ENCODE assay signal across 8 cellular contexts in the genomic region with DNA sequence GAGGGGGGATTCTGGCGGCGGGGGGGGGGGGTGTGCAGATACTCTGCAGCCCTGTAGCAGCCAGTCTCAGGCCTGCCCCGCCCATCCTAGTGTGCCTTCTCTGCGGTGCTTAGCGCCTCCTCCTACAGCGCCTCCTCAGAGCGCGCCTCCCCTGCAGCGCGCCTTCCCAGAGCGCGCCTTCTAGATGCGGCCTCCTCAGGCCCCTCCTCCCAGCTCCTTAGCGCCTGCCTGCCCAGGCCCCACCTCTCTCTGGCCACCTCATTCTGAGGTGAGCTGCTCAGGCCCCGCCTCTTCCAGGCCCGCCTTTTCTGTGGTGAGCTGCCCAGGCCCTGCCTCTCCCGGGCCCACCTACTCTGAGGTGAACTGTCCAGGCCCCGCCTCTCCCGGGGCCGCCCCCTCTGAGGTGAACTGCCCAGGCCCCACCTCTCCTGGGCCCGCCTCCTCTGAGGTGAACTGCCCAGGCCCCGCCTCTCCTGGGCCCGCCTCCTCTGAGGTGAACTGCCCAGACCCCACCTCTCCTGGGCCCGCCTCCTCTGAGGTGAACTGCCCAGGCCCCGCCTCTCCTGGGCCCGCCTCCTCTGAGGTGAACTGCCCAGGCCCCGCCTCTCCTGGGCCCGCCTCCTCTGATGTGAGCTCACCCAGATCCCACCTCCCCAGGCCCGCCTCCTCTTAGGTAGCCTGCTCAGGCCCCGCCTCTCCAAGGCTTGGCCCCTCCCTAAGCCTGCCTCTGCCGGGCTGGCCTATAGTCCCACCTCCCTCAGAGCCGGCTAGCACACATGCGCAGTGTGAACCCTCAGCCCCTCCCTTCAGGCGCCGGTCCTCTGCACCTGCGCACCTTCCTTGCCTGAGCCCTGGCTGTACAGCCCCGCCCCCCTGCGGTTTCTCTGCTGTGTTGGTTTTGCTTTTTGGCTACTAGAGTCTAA. TPM values are rescaled to one million over a fixed set of nuclear protein-coding genes. Genes with fewer than 3 reads are reported as not detected.
A peak's percentile ranks its signal among the peaks of the same experiment; 100 is the strongest.
DNase-seq lines count a peak whose midpoint lies in the region; ATAC-seq, FAIRE-seq and TF ChIP-seq lines count a peak whose summit lies in the region.

No MANE protein-coding gene starts in this region.

- no peak overlapping the region for H3K56ac ChIP-seq in H1 (replicated peaks; ENCODE audit: insufficient read length, low read depth, low read length)

- H4K8ac ChIP-seq in H1 (ENCODE audit: extremely low read depth, insufficient read depth, low read length) = no peak overlapping the region

- peaks cover 19 to 21% of the 10 kb centered on the region in 2 donors for H3K27me3 Mint-ChIP-seq in CD8-positive, alpha-beta memory T cell

- H2BK5ac ChIP-seq in H1 (ENCODE audit: low read depth, low read length) = no peak overlapping the region

- H2BK15ac ChIP-seq in H1 (ENCODE audit: low read length) = no peak overlapping the region

- no peak overlapping the region for H3K9ac ChIP-seq in H1 (replicated peaks in 1 of 4; ENCODE audit: extremely low read depth in 1 of 4, low read depth in 3 of 4, low read length in 3 of 4)

- POLR2A ChIA-PET in CD8-positive, alpha-beta memory T cell (lab: Charles Lee) = no interaction called here
- POLR2A ChIA-PET in H1 (lab: Charles Lee; ENCODE audit: partially characterized antibody) = interaction anchor here (0.7 to 2.8 kb wide), 3 partner anchors 10 to 253 kb away, joined by 3 to 8 read pairs (median 3); no protein-coding TSS in a partner anchor

- H3K9me3 ChIP-seq in CD8-positive, alpha-beta memory T cell (ENCODE audit: low read length) = no peaks in the 10 kb centered on the region
- H3K9me3 ChIP-seq in H1 (ENCODE audit: insufficient read depth in 2 of 2, low read depth in 1 of 2, low read length in 1 of 2) = peaks cover 5 to 27% of the 10 kb centered on the region in 2 experiments; a peak in 3 of 4 replicates

- WGBS in H1 (ENCODE audit: extremely low coverage in 1 of 2, insufficient coverage in 1 of 2, insufficient read length in 1 of 2, insufficient replicate concordance in 2 of 2, low coverage in 1 of 2, low lambda C conversion rate in 2 of 2, missing lambda C conversion rate in 1 of 2), 2 experiments = 55% methylated on average over 26 of the region's 38 CpGs; no CpG with 5 or more reads in 1 of the 2 experiments

- H3K23ac ChIP-seq in H1 (ENCODE audit: insufficient read length) = no peak overlapping the region

- H3K4ac ChIP-seq in H1 (replicated peaks; ENCODE audit: insufficient read length, low read depth, low read length) = no peak overlapping the region

- H3K27ac ChIP-seq in CD8-positive, alpha-beta memory T cell (ENCODE audit: low read depth, low read length) = no peak overlapping the region
- H3K27ac ChIP-seq in H1 (ENCODE audit: low read depth, low read length) = no peak overlapping the region

- TF ChIP-seq EP300 in H1 (IDR thresholded peaks at IDR 0.05; ENCODE audit: borderline replicate concordance in 1 of 2, low read depth in 2 of 2, low read length in 2 of 2) = no peak

- H3K23me2 ChIP-seq in H1 (ENCODE audit: low read depth, low read length) = peaks cover 19% of the 10 kb centered on the region

- CTCF ChIA-PET in CD8-positive, alpha-beta memory T cell (lab: Charles Lee) = no interaction called here
- CTCF ChIA-PET in H1 (lab: Charles Lee; ENCODE audit: partially characterized antibody) = interaction anchor here (1.2 to 1.5 kb wide), 2 partner anchors 368 to 589 kb away, joined by 3 to 4 read pairs; no protein-coding TSS in a partner anchor

- TF ChIP-seq POLR2A in H1 (IDR thresholded peaks at IDR 0.05; ENCODE audit: control extremely low read depth in 1 of 2, low read depth in 2 of 2, low read length in 2 of 2) = no peak

- no peaks in the 10 kb centered on the region for H3K79me1 ChIP-seq in H1 (ENCODE audit: low read depth, low read length)

- peaks cover 23% of the 10 kb centered on the region for H3K27me3 ChIP-seq in CD8-positive, alpha-beta memory T cell (ENCODE audit: insufficient read depth, low read length, poor library complexity, severe bottlenecking)
- H3K27me3 ChIP-seq in H1 (replicated peaks in 1 of 4; ENCODE audit: control insufficient read depth in 3 of 4, extremely low read depth in 1 of 4, insufficient read depth in 3 of 4, low read length in 3 of 4) = peaks cover 0 to 9% (median 1%) of the 10 kb centered on the region in 4 experiments; a peak in 2 of 7 replicates

- H3K4me3 ChIP-seq in CD8-positive, alpha-beta memory T cell (ENCODE audit: low read length) = no peak overlapping the region
- peak overlapping the region in 2 of 4 experiments; percentile 38 to 76; a peak in 3 of 8 replicates for H3K4me3 ChIP-seq in H1 (ENCODE audit: extremely low read depth in 1 of 4, insufficient read depth in 2 of 4, low read depth in 3 of 4, low read length in 4 of 4)

- no peak for FAIRE-seq in H1 (lab: Jason Lieb, UNC)

- peak overlapping the region; percentile 83 to 92 (median 89) for H3K4me3 Mint-ChIP-seq in CD8-positive, alpha-beta memory T cell

- H3K14ac ChIP-seq in H1 (ENCODE audit: insufficient read length) = no peak overlapping the region

- H2BK20ac ChIP-seq in H1 (ENCODE audit: low read length) = no peak overlapping the region

- TF ChIP-seq RAD21 in H1 (IDR thresholded peaks at IDR 0.05 in 1 of 2, conservative IDR thresholded peaks at IDR 0.05 in 1 of 2; ENCODE audit: low read depth in 2 of 2, low read length in 2 of 2) = no peak

- peak; percentile 79 for ATAC-seq in GM21423 (IDR thresholded peaks at IDR 0.05; ENCODE audit: unreplicated experiment)

- H2BK12ac ChIP-seq in H1 (ENCODE audit: low read depth, low read length) = no peak overlapping the region

- peak overlapping the region; percentile 90 to 96; a peak in 2 of 4 replicates for H3K4me2 ChIP-seq in H1 (ENCODE audit: insufficient read depth in 1 of 2, low read depth in 2 of 2, low read length in 2 of 2)

- no peaks in the 10 kb centered on the region for H3K36me3 ChIP-seq in CD8-positive, alpha-beta memory T cell (ENCODE audit: insufficient read depth, low read length)
- no peaks in the 10 kb centered on the region for H3K36me3 ChIP-seq in H1 (ENCODE audit: control insufficient read depth in 2 of 4, insufficient read depth in 4 of 4, low read length in 3 of 4)

- no peak overlapping the region for H2AFZ ChIP-seq in H1 (ENCODE audit: low read length)

- H3K79me2 ChIP-seq in H1 (ENCODE audit: control insufficient read depth in 1 of 2, insufficient read depth in 2 of 2, low read length in 2 of 2) = peaks cover 0 to 37% of the 10 kb centered on the region in 2 experiments; a peak in 2 of 4 replicates

- H4K20me1 ChIP-seq in H1 (replicated peaks in 1 of 2; ENCODE audit: control insufficient read depth in 1 of 2, insufficient read depth in 2 of 2, low read length in 2 of 2) = peaks cover 0 to 3% of the 10 kb centered on the region in 2 experiments

- H3K9me3 Mint-ChIP-seq in CD8-positive, alpha-beta memory T cell = peaks cover 0 to 2% (median 0%) of the 10 kb centered on the region in 5 donors

- H3K27ac Mint-ChIP-seq in CD8-positive, alpha-beta memory T cell = peak overlapping the region in 4 of 8 donors; percentile 35 to 88 (median 77)

- H4K91ac ChIP-seq in H1 (replicated peaks; ENCODE audit: insufficient read length, low read length) = no peak overlapping the region

- no peak overlapping the region for H2AK5ac ChIP-seq in H1 (ENCODE audit: low read depth, low read length)

- no peak for TF ChIP-seq CTCF in H1 (IDR thresholded peaks at IDR 0.05; ENCODE audit: control extremely low read depth in 1 of 3, insufficient read depth in 1 of 3, low read depth in 1 of 3, low read length in 3 of 3)

- peaks cover 20% of the 10 kb centered on the region for H3K4me1 ChIP-seq in CD8-positive, alpha-beta memory T cell (ENCODE audit: insufficient read depth, low read length)
- peaks cover 0 to 2% (median under 1%) of the 10 kb centered on the region in 4 experiments; a peak in 3 of 7 replicates for H3K4me1 ChIP-seq in H1 (replicated peaks in 1 of 4; ENCODE audit: control insufficient read depth in 3 of 4, insufficient read depth in 4 of 4, low read length in 3 of 4)

- no peak overlapping the region for H3K18ac ChIP-seq in H1 (ENCODE audit: extremely low read depth, low read length)

- peak; percentile 92 to 98 (median 95) for DNase-seq in CD8-positive, alpha-beta memory T cell
- DNase-seq in HUDEP-2 (lab: John Stamatoyannopoulos, UW; ENCODE audit: unreplicated experiment in 76 of 76) (peak in 74 of 76 experiments; percentile 50 to 98 (median 91)), NOMO-1 treated with dmso at 0.1 percent for 144 hours (lab: John Stamatoyannopoulos, UW; ENCODE audit: unreplicated experiment) (peak; percentile 85), H1 (ENCODE audit: low read depth in 1 of 2, low spot score in 2 of 2) (peak; percentile 88 to 95), midbrain (lab: John Stamatoyannopoulos, UW) (peak; percentile 89)
- peak; percentile 85 for DNase-seq in activated CD8-positive, alpha-beta memory T cell treated with anti-CD3 and anti-CD28 coated beads, Interleukin-2, amount 50 U/mL, for 1 hour (ENCODE audit: extremely low read depth)
- DNase-seq in stimulated activated CD8-positive, alpha-beta memory T cell treated with anti-CD3 and anti-CD28 coated beads, Interleukin-15, amount 100 ng/mL, for 4 hours (ENCODE audit: low read depth in 2 of 2) = peak; percentile 86 to 89

- H3K4me1 Mint-ChIP-seq in CD8-positive, alpha-beta memory T cell = peaks cover 23 to 26% (median 24%) of the 10 kb centered on the region in 3 donors

- H4K5ac ChIP-seq in H1 (ENCODE audit: insufficient read length, low read depth, low read length) = no peak overlapping the region

- H2BK120ac ChIP-seq in H1 (replicated peaks; ENCODE audit: low read depth, low read length) = no peak overlapping the region

- H3K36me3 Mint-ChIP-seq in CD8-positive, alpha-beta memory T cell = peaks cover 0 to 2% (median 0%) of the 10 kb centered on the region in 3 donors

TF ChIP-seq in H1, 55 proteins besides CTCF, POLR2A, EP300 and RAD21:
- no peak for TF ChIP-seq SP1 (IDR thresholded peaks at IDR 0.05; ENCODE audit: low read depth, low read length)
- TF ChIP-seq, protein P1, sequence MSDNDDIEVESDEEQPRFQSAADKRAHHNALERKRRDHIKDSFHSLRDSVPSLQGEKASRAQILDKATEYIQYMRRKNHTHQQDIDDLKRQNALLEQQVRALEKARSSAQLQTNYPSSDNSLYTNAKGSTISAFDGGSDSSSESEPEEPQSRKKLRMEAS (IDR thresholded peaks at IDR 0.05) = peak; percentile 41; the same call in 1 of the 2 replicates
- peak; percentile 74 for TF ChIP-seq NRF1 (IDR thresholded peaks at IDR 0.05; ENCODE audit: low read depth, low read length)
- TF ChIP-seq CREB1 (IDR thresholded peaks at IDR 0.05) = 0 out of 2 replicates have a peak, but pooled peaks have one; percentile 23

RNA-seq across cellular contexts. Expression of gene SGCE, which starts 2.1 kb away (rescaled TPM):
- total RNA-seq in CD8-positive, alpha-beta memory T cell = under 1 TPM; 0.70 to 0.82 TPM
- polyA plus RNA-seq in CD8-positive, alpha-beta memory T cell = 2.2 TPM
- 22.2 and 25.0 TPM in 2 replicates for total RNA-seq in H1 (2021; fragmentation: NEBNext Ultra II Directional; extraction: Animal tissue kit (Norgen Biotek cat#: 25700))
- 7.2 and 12.8 TPM in 2 replicates for polyA plus RNA-seq in H1 (2011; rRNA removed)
- 15.5 TPM for polyA plus RNA-seq in H1 (2011; cell fraction: cytosol; rRNA removed)
- polyA plus RNA-seq in H1 (2011; cell fraction: nucleus; rRNA removed) = 9.4 TPM
- 12.2 to 19.4 TPM (median 14.1 TPM) in 4 replicates for polyA plus RNA-seq in H1 (2012, experiment 1 of 2)
- 2.4 TPM for polyA plus RNA-seq in H1 (2012, experiment 2 of 2)
- polyA plus RNA-seq in H1 (2013, experiment 1 of 2) = 31.1 TPM
- polyA plus RNA-seq in H1 (2013, experiment 2 of 2) = 31.5 TPM
- polyA minus RNA-seq in H1 (2011; rRNA and poly(A)+ RNA removed) = 14.2 and 19.2 TPM in 2 replicates
- polyA minus RNA-seq in H1 (2011; cell fraction: cytosol; rRNA and poly(A)+ RNA removed) = 9.9 TPM
- 36.8 TPM for polyA minus RNA-seq in H1 (2011; cell fraction: nucleus; rRNA and poly(A)+ RNA removed)

Comparison
In these comparisons a context has a peak if more than half of its experiments do, and no peak if none do; other contexts are left out.
1. RNA of gene SGCE, which starts 2.1 kb away (total RNA-seq): 22.2 to 25.0 TPM in H1; 0.70 to 0.82 TPM in CD8-positive, alpha-beta memory T cell; every median in the first group is over 10 times any median in the second.
2. Peak in every context shown above with its lines, with median percentiles within 50 percentile points of each other: DNase-seq.